In the genomic region with DNA sequence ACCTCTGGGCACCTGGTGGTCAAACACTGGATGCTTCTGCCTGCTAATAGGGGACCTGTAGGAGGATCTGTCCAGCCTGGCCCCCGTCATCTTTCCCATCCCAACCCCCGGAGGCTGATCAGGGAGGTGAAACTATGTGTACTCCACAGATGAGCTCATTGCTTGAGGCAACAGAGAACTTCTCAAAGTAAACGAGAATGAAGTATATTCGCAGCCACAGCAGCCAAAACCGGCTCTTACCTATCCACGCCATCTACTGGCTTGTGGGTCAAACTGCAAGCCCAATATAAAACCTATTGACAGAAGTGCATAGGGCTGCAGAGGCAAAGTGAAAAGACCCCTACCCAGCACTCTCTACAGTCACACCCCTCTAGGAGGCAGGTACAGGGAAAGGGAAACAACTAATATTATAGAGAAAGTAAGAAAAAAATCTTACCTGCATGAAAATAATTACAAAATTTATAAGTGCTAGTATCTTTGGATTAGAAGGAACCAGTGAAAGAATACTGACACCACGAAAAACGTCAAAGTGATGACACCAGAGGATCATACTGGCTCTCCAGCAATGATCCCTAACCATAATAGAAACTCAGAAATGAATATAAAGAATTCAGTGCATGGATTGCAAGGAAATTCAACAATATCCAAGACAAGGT, we compare ENCODE assay signal across 1 cellular context.
TF ChIP-seq lines count a peak whose summit lies in the region.

No MANE protein-coding gene starts in this region.

TF ChIP-seq in GM23338, 12 proteins besides CTCF, POLR2A, EP300 and RAD21 (continued from another document):
- TF ChIP-seq EZH2 (IDR thresholded peaks at IDR 0.05; ENCODE audit: low read depth, unreplicated experiment) (no peak), POLR2AphosphoS5 (IDR thresholded peaks at IDR 0.05; ENCODE audit: low read depth) (no peak), EZH2phosphoT487 (IDR thresholded peaks at IDR 0.05; ENCODE audit: unreplicated experiment) (no peak), STAT1 (IDR thresholded peaks at IDR 0.05; ENCODE audit: unreplicated experiment) (no peak), NANOG (IDR thresholded peaks at IDR 0.05; ENCODE audit: borderline replicate concordance) (no peak)
- TF ChIP-seq, protein P1, sequence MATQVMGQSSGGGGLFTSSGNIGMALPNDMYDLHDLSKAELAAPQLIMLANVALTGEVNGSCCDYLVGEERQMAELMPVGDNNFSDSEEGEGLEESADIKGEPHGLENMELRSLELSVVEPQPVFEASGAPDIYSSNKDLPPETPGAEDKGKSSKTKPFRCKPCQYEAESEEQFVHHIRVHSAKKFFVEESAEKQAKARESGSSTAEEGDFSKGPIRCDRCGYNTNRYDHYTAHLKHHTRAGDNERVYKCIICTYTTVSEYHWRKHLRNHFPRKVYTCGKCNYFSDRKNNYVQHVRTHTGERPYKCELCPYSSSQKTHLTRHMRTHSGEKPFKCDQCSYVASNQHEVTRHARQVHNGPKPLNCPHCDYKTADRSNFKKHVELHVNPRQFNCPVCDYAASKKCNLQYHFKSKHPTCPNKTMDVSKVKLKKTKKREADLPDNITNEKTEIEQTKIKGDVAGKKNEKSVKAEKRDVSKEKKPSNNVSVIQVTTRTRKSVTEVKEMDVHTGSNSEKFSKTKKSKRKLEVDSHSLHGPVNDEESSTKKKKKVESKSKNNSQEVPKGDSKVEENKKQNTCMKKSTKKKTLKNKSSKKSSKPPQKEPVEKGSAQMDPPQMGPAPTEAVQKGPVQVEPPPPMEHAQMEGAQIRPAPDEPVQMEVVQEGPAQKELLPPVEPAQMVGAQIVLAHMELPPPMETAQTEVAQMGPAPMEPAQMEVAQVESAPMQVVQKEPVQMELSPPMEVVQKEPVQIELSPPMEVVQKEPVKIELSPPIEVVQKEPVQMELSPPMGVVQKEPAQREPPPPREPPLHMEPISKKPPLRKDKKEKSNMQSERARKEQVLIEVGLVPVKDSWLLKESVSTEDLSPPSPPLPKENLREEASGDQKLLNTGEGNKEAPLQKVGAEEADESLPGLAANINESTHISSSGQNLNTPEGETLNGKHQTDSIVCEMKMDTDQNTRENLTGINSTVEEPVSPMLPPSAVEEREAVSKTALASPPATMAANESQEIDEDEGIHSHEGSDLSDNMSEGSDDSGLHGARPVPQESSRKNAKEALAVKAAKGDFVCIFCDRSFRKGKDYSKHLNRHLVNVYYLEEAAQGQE (IDR thresholded peaks at IDR 0.05; ENCODE audit: unreplicated experiment): no peak
